In the genomic region with DNA sequence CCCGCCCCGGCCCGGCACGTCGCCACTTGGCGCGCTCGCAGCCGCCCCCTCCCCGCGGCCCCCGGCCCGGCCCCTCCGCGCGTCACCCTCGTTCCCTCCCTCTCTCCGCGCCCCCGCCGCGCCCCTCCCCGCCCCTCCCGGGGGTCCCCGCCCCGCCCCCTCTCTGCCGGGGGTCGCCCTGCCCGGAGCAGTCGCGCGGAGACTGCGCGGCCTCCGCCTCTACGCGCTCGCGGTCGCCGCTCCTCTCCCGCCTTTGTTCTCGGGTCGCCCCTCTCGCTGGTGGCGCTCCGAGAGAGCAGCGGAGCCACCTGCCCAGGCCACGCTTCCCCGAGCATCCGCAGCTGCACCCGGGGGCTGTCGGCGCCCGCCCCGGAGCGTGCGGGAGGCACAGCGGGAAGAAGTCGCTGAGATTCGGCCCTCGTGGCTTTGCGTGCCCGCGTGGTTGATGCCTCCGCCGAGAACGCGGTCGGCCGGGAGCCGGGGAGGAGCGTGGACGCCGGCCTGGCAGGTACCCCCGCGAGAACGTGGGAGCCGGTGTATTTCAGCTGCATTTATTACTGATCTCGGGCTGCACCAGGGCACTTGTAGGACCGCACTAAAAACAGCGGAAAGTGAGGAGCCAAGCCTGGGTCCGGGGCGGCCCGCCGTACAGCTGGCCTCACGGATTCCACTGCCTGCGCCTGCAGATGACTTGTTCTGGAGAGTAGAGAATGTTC, we compare ENCODE assay signal across 8 cellular contexts. TPM values are rescaled to one million over a fixed set of nuclear protein-coding genes. Genes with fewer than 3 reads are reported as not detected.
A peak's percentile ranks its signal among the peaks of the same experiment; 100 is the strongest.
DNase-seq lines count a peak whose midpoint lies in the region; ATAC-seq and TF ChIP-seq lines count a peak whose summit lies in the region.

No MANE protein-coding gene starts in this region.

- H2BK12ac ChIP-seq in trophoblast cell (ENCODE audit: low read length) = peak overlapping the region; percentile 10

- H3K23ac ChIP-seq in trophoblast cell (ENCODE audit: low read length) = no peak overlapping the region

- POLR2A ChIA-PET in CD4-positive, alpha-beta T cell (lab: Charles Lee) = interaction anchor here (0.7 to 13.2 kb wide), 12 partner anchors 11 to 859 kb away, joined by 3 to 230 read pairs (median 6); partner anchors contain the start of genes C6orf120, DYNLT2, ERMARD and PDCD2

- DNase-seq in CD4-positive, alpha-beta T cell = peak; percentile 45 to 74 (median 62)
- DNase-seq in SK-MEL-5 (ENCODE audit: low read depth, low spot score) = peak; percentile 30
- DNase-seq in Right ventricle myocardium superior = peak; percentile 58
- peak; percentile 7 to 41 for DNase-seq in trophoblast cell
- DNase-seq in ureter (ENCODE audit: low spot score) = peak; percentile 54

- H3K36me3 ChIP-seq in trophoblast cell (ENCODE audit: control insufficient read depth in 1 of 2, insufficient read depth in 2 of 2, low read length in 2 of 2) = no peaks in the 10 kb centered on the region

- no peaks in the 10 kb centered on the region for H3K9me3 Mint-ChIP-seq in CD4-positive, alpha-beta T cell
- no peaks in the 10 kb centered on the region for H3K9me3 Mint-ChIP-seq in activated naive CD8-positive, alpha-beta T cell (ENCODE audit: low read depth)

- H3K36me3 Mint-ChIP-seq in CD4-positive, alpha-beta T cell (ENCODE audit: low read depth) = peaks cover 29% of the 10 kb centered on the region
- H3K36me3 Mint-ChIP-seq in activated naive CD8-positive, alpha-beta T cell = peaks cover 2% of the 10 kb centered on the region

- H4K12ac ChIP-seq in trophoblast cell (ENCODE audit: low read depth, low read length) = peak overlapping the region; percentile 57

- H3K9me3 ChIP-seq in CD4-positive, alpha-beta T cell (ENCODE audit: control insufficient read depth, low read length) = no peaks in the 10 kb centered on the region
- H3K9me3 ChIP-seq in trophoblast cell (ENCODE audit: insufficient read depth, low read depth, low read length) = no peaks in the 10 kb centered on the region

- H3K14ac ChIP-seq in trophoblast cell (ENCODE audit: low read length) = peak overlapping the region; percentile 62

- peak; percentile 48 for ATAC-seq in CD4-positive, alpha-beta T cell (ENCODE audit: poor library complexity)
- ATAC-seq in GM19351 (IDR thresholded peaks at IDR 0.05; ENCODE audit: unreplicated experiment) = peak; percentile 37
- ATAC-seq in HG03521 (IDR thresholded peaks at IDR 0.05; ENCODE audit: unreplicated experiment) = peak; percentile 24
- ATAC-seq in Right ventricle myocardium superior (ENCODE audit: poor library complexity) = peak; percentile 43

- peak overlapping the region; percentile 82 for H4K91ac ChIP-seq in trophoblast cell (ENCODE audit: low read depth, low read length)

- H3K27me3 ChIP-seq in CD4-positive, alpha-beta T cell (ENCODE audit: control insufficient read depth, insufficient read depth, low read length) = no peaks in the 10 kb centered on the region
- H3K27me3 ChIP-seq in trophoblast cell (ENCODE audit: insufficient read depth, low read length) = no peaks in the 10 kb centered on the region

- H3K4me1 ChIP-seq in trophoblast cell (ENCODE audit: control insufficient read depth in 1 of 2, insufficient read depth in 2 of 2, low read length in 2 of 2) = peaks cover 0 to 5% of the 10 kb centered on the region in 2 experiments

- peak overlapping the region; percentile 92 for H3K27ac Mint-ChIP-seq in CD4-positive, alpha-beta T cell
- peak overlapping the region; percentile 94 for H3K27ac Mint-ChIP-seq in activated naive CD8-positive, alpha-beta T cell

- H3K4me3 Mint-ChIP-seq in CD4-positive, alpha-beta T cell = peak overlapping the region; percentile 90
- H3K4me3 Mint-ChIP-seq in activated naive CD8-positive, alpha-beta T cell = peak overlapping the region; percentile 89

- peaks cover 11% of the 10 kb centered on the region for H3K79me1 ChIP-seq in trophoblast cell (ENCODE audit: low read length)

- intact Hi-C loops in CD4-positive, alpha-beta T cell (cut with DNase I, micrococcal nuclease) = loop anchor here (1.0 to 10.0 kb wide), 2 partner anchors 27 to 830 kb away; partner anchors contain the start of genes DYNLT2 (in 1 of the 2), ERMARD (in 1 of the 2), PSMB1 (in 1 of the 2) and TBP (in 1 of the 2)
- intact Hi-C loops in Right ventricle myocardium superior (cut with DNase I) = no loop called here

- no peaks in the 10 kb centered on the region for H3K27me3 Mint-ChIP-seq in CD4-positive, alpha-beta T cell
- H3K27me3 Mint-ChIP-seq in activated naive CD8-positive, alpha-beta T cell = no peaks in the 10 kb centered on the region

- TF ChIP-seq CTCF in CD4-positive, alpha-beta T cell (IDR thresholded peaks at IDR 0.05) = no peak

- peaks cover 47% of the 10 kb centered on the region for H3K4me1 Mint-ChIP-seq in CD4-positive, alpha-beta T cell (ENCODE audit: low read depth)
- peaks cover 41% of the 10 kb centered on the region for H3K4me1 Mint-ChIP-seq in activated naive CD8-positive, alpha-beta T cell (ENCODE audit: low read depth)

- H3K27ac ChIP-seq in CD4-positive, alpha-beta T cell (ENCODE audit: low read depth, low read length) = peak overlapping the region; percentile 35
- H3K27ac ChIP-seq in trophoblast cell (ENCODE audit: low read depth, low read length) = peak overlapping the region; percentile 94

- peak overlapping the region; percentile 78 for H3K18ac ChIP-seq in trophoblast cell (ENCODE audit: low read length)

- CTCF ChIA-PET in CD4-positive, alpha-beta T cell (lab: Charles Lee) = interaction anchor here (0.7 kb wide), 2 partner anchors 24 to 65 kb away, joined by 3 read pairs; no protein-coding TSS in a partner anchor

- H3K79me2 ChIP-seq in trophoblast cell (ENCODE audit: control insufficient read depth, insufficient read depth, low read length, poor library complexity) = peaks cover 9% of the 10 kb centered on the region

- H2AFZ ChIP-seq in trophoblast cell (ENCODE audit: insufficient read depth, low read length, poor library complexity) = peak overlapping the region; percentile 90

- WGBS in trophoblast cell (ENCODE audit: extremely low coverage, insufficient coverage, insufficient read length) = no CpG with 5 or more reads among the region's 88 CpGs

- H3K4me3 ChIP-seq in trophoblast cell (ENCODE audit: low read depth, low read length) = peak overlapping the region; percentile 71

- peak overlapping the region; percentile 80 for H2BK120ac ChIP-seq in trophoblast cell (ENCODE audit: insufficient read depth, low read length, poor library complexity)

- no peak overlapping the region for H2AK5ac ChIP-seq in trophoblast cell (ENCODE audit: low read length)

- H3K4ac ChIP-seq in trophoblast cell (ENCODE audit: low read depth, low read length) = peak overlapping the region; percentile 19

- peak overlapping the region; percentile 72 for H4K8ac ChIP-seq in trophoblast cell (ENCODE audit: low read depth, low read length)

- in situ Hi-C loops in SK-MEL-5 (cut with HindIII; ENCODE audit: low pct_unique_long_range_greater_than_20kb, low sequenced_read_pairs) = no loop called here

- peak overlapping the region; percentile 50 for H2BK5ac ChIP-seq in trophoblast cell (ENCODE audit: low read depth, low read length, poor library complexity)

- H3K4me2 ChIP-seq in trophoblast cell (ENCODE audit: low read length) = peak overlapping the region; percentile 92

- peak overlapping the region; percentile 6 for H3K9ac ChIP-seq in trophoblast cell (ENCODE audit: low read length)

RNA-seq across cellular contexts. Expression of gene PHF10, which starts 0.4 kb away (rescaled TPM):
- total RNA-seq in CD4-positive, alpha-beta T cell = 10 to 100 TPM; 93.9 to 97.8 TPM
- 15.2 and 15.4 TPM in 2 replicates for total RNA-seq in SK-MEL-5 (2014; rRNA removed; shearing (Covaris generic))
- 24.4 and 27.6 TPM in 2 replicates for polyA plus RNA-seq in SK-MEL-5 (2015; cell fraction: cytosol; rRNA removed)
- polyA plus RNA-seq in SK-MEL-5 (2015; cell fraction: nucleus; rRNA removed) = 32.1 and 38.6 TPM in 2 replicates
- total RNA-seq in Right ventricle myocardium superior (53.7 TPM), ureter (45.0 TPM)
- polyA plus RNA-seq in trophoblast cell (2013) = 34.1 and 36.8 TPM in 2 replicates

RNA-seq across cellular contexts. Expression of gene C6orf120, which starts 22.8 kb away (rescaled TPM):
- total RNA-seq in CD4-positive, alpha-beta T cell = 10 to 100 TPM; 19.7 to 21.3 TPM
- total RNA-seq in SK-MEL-5 (2014; rRNA removed; shearing (Covaris generic)) = 48.8 and 51.8 TPM in 2 replicates
- polyA plus RNA-seq in SK-MEL-5 (2015; cell fraction: cytosol; rRNA removed) = 55.2 and 67.5 TPM in 2 replicates
- polyA plus RNA-seq in SK-MEL-5 (2015; cell fraction: nucleus; rRNA removed) = 38.9 and 41.0 TPM in 2 replicates
- total RNA-seq in Right ventricle myocardium superior (14.0 TPM), ureter (27.2 TPM)
- 19.3 and 20.0 TPM in 2 replicates for polyA plus RNA-seq in trophoblast cell (2013)

RNA-seq across cellular contexts. Expression of gene WDR27, which starts 22.9 kb away (rescaled TPM):
- 10 to 100 TPM; 22.0 to 23.5 TPM for total RNA-seq in CD4-positive, alpha-beta T cell
- 10.2 and 10.8 TPM in 2 replicates for total RNA-seq in SK-MEL-5 (2014; rRNA removed; shearing (Covaris generic))
- 16.0 and 18.6 TPM in 2 replicates for polyA plus RNA-seq in SK-MEL-5 (2015; cell fraction: cytosol; rRNA removed)
- polyA plus RNA-seq in SK-MEL-5 (2015; cell fraction: nucleus; rRNA removed) = 207 and 319 TPM in 2 replicates
- total RNA-seq in Right ventricle myocardium superior (9.0 TPM), ureter (66.7 TPM)
- 16.0 TPM in 2 replicates for polyA plus RNA-seq in trophoblast cell (2013)

RNA-seq across cellular contexts. Expression of gene DYNLT2, which starts 26.7 kb away (rescaled TPM):
- total RNA-seq in CD4-positive, alpha-beta T cell = 1 to 10 TPM; 4.1 to 4.3 TPM
- 0.61 and 1.4 TPM in 2 replicates for total RNA-seq in SK-MEL-5 (2014; rRNA removed; shearing (Covaris generic))
- polyA plus RNA-seq in SK-MEL-5 (2015; cell fraction: cytosol; rRNA removed) = 0.16 and 0.52 TPM in 2 replicates
- polyA plus RNA-seq in SK-MEL-5 (2015; cell fraction: nucleus; rRNA removed) = 7.8 and 9.8 TPM in 2 replicates
- total RNA-seq in Right ventricle myocardium superior = 0.75 TPM
- 1.3 TPM in 2 replicates for polyA plus RNA-seq in trophoblast cell (2013)
- total RNA-seq in ureter = 3.8 TPM

RNA-seq across cellular contexts. Expression of gene ERMARD, which starts 26.7 kb away (rescaled TPM):
- 10 to 100 TPM; 24.2 to 26.2 TPM for total RNA-seq in CD4-positive, alpha-beta T cell
- total RNA-seq in SK-MEL-5 (2014; rRNA removed; shearing (Covaris generic)) = 16.2 and 18.1 TPM in 2 replicates
- 8.7 and 10.9 TPM in 2 replicates for polyA plus RNA-seq in SK-MEL-5 (2015; cell fraction: cytosol; rRNA removed)
- 75.3 and 92.0 TPM in 2 replicates for polyA plus RNA-seq in SK-MEL-5 (2015; cell fraction: nucleus; rRNA removed)
- total RNA-seq in Right ventricle myocardium superior (6.9 TPM), ureter (35.6 TPM)
- polyA plus RNA-seq in trophoblast cell (2013) = 8.6 and 9.0 TPM in 2 replicates

Comparison
In these comparisons a context has a peak if more than half of its experiments do, and no peak if none do; other contexts are left out.
1. Peak in every context shown above with its lines: DNase-seq, ATAC-seq, H3K4me3 ChIP-seq and H3K27ac ChIP-seq.